In genomic region chr1:107689157-107689556, GRCh38 we compare ENCODE assay signal across 14 cellular contexts.
A peak's percentile ranks its signal among the peaks of the same experiment; 100 is the strongest.
DNase-seq lines count a peak whose midpoint lies in the region; ATAC-seq and TF ChIP-seq lines count a peak whose summit lies in the region.
"Had no signal": no experiment of that assay in that cellular context is flagged by ENCODE, and none has a peak within 500 bp of the region (broad histone marks: within the 10 kb centered on the region; RNA-seq: fewer than 3 reads in every experiment).

No MANE protein-coding gene starts in this region.

- no peaks in the 10 kb centered on the region for H3K36me3 ChIP-seq in mucosa of descending colon (ENCODE audit: low read depth)
- H3K36me3 ChIP-seq: gastrocnemius medialis had no signal

- H3K9me3 ChIP-seq in mucosa of descending colon = no peaks in the 10 kb centered on the region
- H3K9me3 ChIP-seq: gastrocnemius medialis had no signal

- H3K4me3 Mint-ChIP-seq in endothelial cell (ENCODE audit: unreplicated experiment) = no peak overlapping the region
- H3K4me3 Mint-ChIP-seq: activated CD4-positive, alpha-beta T cell treated with anti-CD3 and anti-CD28 coated beads, Interleukin-2, amount 10 ng/mL, durations not matched to agents 24 days and 14 days; activated T-cell treated with anti-CD3 and anti-CD28 coated beads, Interleukin-2, amount 50 U/mL, for 72 hours; neural crest cell had no signal

- H3K4me3 ChIP-seq in mucosa of descending colon = no peak overlapping the region
- H3K4me3 ChIP-seq: gastrocnemius medialis had no signal

- H3K27me3 Mint-ChIP-seq in endothelial cell (ENCODE audit: unreplicated experiment) = peaks cover 1% of the 10 kb centered on the region
- H3K27me3 Mint-ChIP-seq: activated CD4-positive, alpha-beta T cell treated with anti-CD3 and anti-CD28 coated beads, Interleukin-2, amount 10 ng/mL, durations not matched to agents 24 days and 14 days had no signal

- no peak for TF ChIP-seq CTCF in 22Rv1 (IDR thresholded peaks at IDR 0.05)
- TF ChIP-seq CTCF in mucosa of descending colon (IDR thresholded peaks at IDR 0.05) = no peak
- no peak for TF ChIP-seq CTCF in endothelial cell (IDR thresholded peaks at IDR 0.05; ENCODE audit: unreplicated experiment)

- no peak overlapping the region for H3K27ac Mint-ChIP-seq in endothelial cell (ENCODE audit: unreplicated experiment)
- H3K27ac Mint-ChIP-seq: activated CD4-positive, alpha-beta T cell treated with anti-CD3 and anti-CD28 coated beads, Interleukin-2, amount 10 ng/mL, durations not matched to agents 24 days and 14 days; activated T-cell treated with anti-CD3 and anti-CD28 coated beads, Interleukin-2, amount 50 U/mL, for 72 hours had no signal

- H3K4me1 ChIP-seq in mucosa of descending colon (ENCODE audit: low read depth) = no peaks in the 10 kb centered on the region
- H3K4me1 ChIP-seq: gastrocnemius medialis had no signal

- DNase-seq in NCI-H146 treated with DMSO at 0.1 percent for 48 hours (lab: John Stamatoyannopoulos, UW; ENCODE audit: unreplicated experiment) (peak; percentile 64), epithelial cell of prostate (ENCODE audit: low read depth, low spot score) (no peak), mucosa of descending colon (peak in 2 of 3 donors; percentile 30 to 33), AG20443 (ENCODE audit: low spot score) (no peak), endothelial cell (ENCODE audit: low spot score) (no peak), left cardiac atrium (no peak)
- DNase-seq: activated CD4-positive, alpha-beta T cell treated with anti-CD3 and anti-CD28 coated beads, Interleukin-2, amount 10 ng/mL, durations not matched to agents 24 days and 14 days; activated T-cell treated with anti-CD3 and anti-CD28 coated beads, Interleukin-2, amount 50 U/mL, for 72 hours; cortex of kidney; gastrocnemius medialis; T-helper 1 cell had no signal

- peaks cover 17% of the 10 kb centered on the region for H3K36me3 Mint-ChIP-seq in endothelial cell (ENCODE audit: low read depth, unreplicated experiment)

- intact Hi-C loops in mucosa of descending colon (cut with DNase I, micrococcal nuclease) = no loop called here
- intact Hi-C loops in left cardiac atrium (cut with DNase I) = no loop called here

- ATAC-seq in mucosa of descending colon (peak; percentile 18), left cardiac atrium (no peak), HG03135 (IDR thresholded peaks at IDR 0.05; ENCODE audit: unreplicated experiment) (no peak)
- ATAC-seq: activated T-cell treated with anti-CD3 and anti-CD28 coated beads, Interleukin-2, amount 50 U/mL, for 72 hours; gastrocnemius medialis had no signal

- H3K4me1 Mint-ChIP-seq in endothelial cell (ENCODE audit: unreplicated experiment) = peaks cover 32% of the 10 kb centered on the region
- H3K4me1 Mint-ChIP-seq: activated CD4-positive, alpha-beta T cell treated with anti-CD3 and anti-CD28 coated beads, Interleukin-2, amount 10 ng/mL, durations not matched to agents 24 days and 14 days had no signal

- H3K27ac ChIP-seq in 22Rv1 (peak overlapping the region; percentile 90), epithelial cell of prostate (peak overlapping the region; percentile 34)
- H3K27ac ChIP-seq: gastrocnemius medialis had no signal

- H3K9me3 Mint-ChIP-seq in endothelial cell (ENCODE audit: unreplicated experiment) = no peaks in the 10 kb centered on the region
- H3K9me3 Mint-ChIP-seq: activated CD4-positive, alpha-beta T cell treated with anti-CD3 and anti-CD28 coated beads, Interleukin-2, amount 10 ng/mL, durations not matched to agents 24 days and 14 days; activated T-cell treated with anti-CD3 and anti-CD28 coated beads, Interleukin-2, amount 50 U/mL, for 72 hours; neural crest cell had no signal

Comparison
In these comparisons a context has a peak if more than half of its experiments do, and no peak if none do; other contexts are left out.
1. DNase-seq: peak in NCI-H146 treated with DMSO at 0.1 percent for 48 hours (single experiment) and mucosa of descending colon (2 of 3); none in epithelial cell of prostate (single experiment), AG20443 (single experiment), endothelial cell (single experiment) and left cardiac atrium (single experiment).